Comparison of ENCODE assay signal across 25 cellular contexts in genomic region chr14:91273273-91273884, GRCh38.
"Had no signal": no experiment of that assay in that cellular context is flagged by ENCODE, and none has a peak within 500 bp of the region (broad histone marks: within the 10 kb centered on the region; RNA-seq: fewer than 3 reads in every experiment).

No MANE protein-coding gene starts in this region.

- H3K27ac ChIP-seq: coronary artery, esophagus muscularis mucosa, foreskin keratinocyte, gastroesophageal sphincter, heart left ventricle, hepatocyte, ovary, psoas muscle, sigmoid colon, spleen, thoracic aorta, tibial nerve, vagina had no signal

- H3K9me3 ChIP-seq: esophagus muscularis mucosa, gastroesophageal sphincter, heart left ventricle, left lung, ovary, psoas muscle, sigmoid colon, spleen, thoracic aorta, tibial nerve, vagina had no signal

- H3K4me3 ChIP-seq: coronary artery, esophagus muscularis mucosa, gastroesophageal sphincter, heart left ventricle, hepatocyte, left lung, ovary, psoas muscle, sigmoid colon, spleen, thoracic aorta, tibial nerve, vagina had no signal

- H3K27me3 ChIP-seq: esophagus muscularis mucosa, foreskin keratinocyte, gastroesophageal sphincter, heart left ventricle, hepatocyte, left lung, ovary, sigmoid colon, spleen, tibial nerve, vagina had no signal

- H3K27me3 Mint-ChIP-seq: naive thymus-derived CD4-positive, alpha-beta T cell; stimulated activated naive B cell treated with anti-CD40 and anti-IgM and Interleukin-4, amounts not matched to agents 10 μg/mL and 1 μg/mL and 100 μg/mL, for 72 hours; stimulated activated naive CD8-positive, alpha-beta T cell treated with anti-CD3 and anti-CD28 coated beads, Interleukin-15, Interleukin-2, amounts not matched to agents 100 ng/mL and 50 ng/mL, for 24 hours had no signal

- H3K9me3 Mint-ChIP-seq: stimulated activated naive B cell treated with anti-CD40 and anti-IgM and Interleukin-4, amounts not matched to agents 10 μg/mL and 1 μg/mL and 100 μg/mL, for 72 hours; stimulated activated naive CD8-positive, alpha-beta T cell treated with anti-CD3 and anti-CD28 coated beads, Interleukin-15, Interleukin-2, amounts not matched to agents 100 ng/mL and 50 ng/mL, for 24 hours had no signal

- DNase-seq: dermis blood vessel endothelial cell; effector memory CD4-positive, alpha-beta T cell; foreskin keratinocyte; mammary epithelial cell; mesendoderm; midbrain; naive thymus-derived CD4-positive, alpha-beta T cell; occipital lobe; ovary; sigmoid colon; spleen; stimulated activated CD4-positive, alpha-beta T cell treated with anti-CD3 and anti-CD28 coated beads, Interleukin-4, amount 100 ng/mL, for 4 hours; stimulated activated naive B cell treated with anti-CD40 and anti-IgM and Interleukin-4, amounts not matched to agents 10 μg/mL and 1 μg/mL and 100 μg/mL, for 72 hours had no signal

- H3K4me3 Mint-ChIP-seq: naive thymus-derived CD4-positive, alpha-beta T cell; stimulated activated naive B cell treated with anti-CD40 and anti-IgM and Interleukin-4, amounts not matched to agents 10 μg/mL and 1 μg/mL and 100 μg/mL, for 72 hours; stimulated activated naive CD8-positive, alpha-beta T cell treated with anti-CD3 and anti-CD28 coated beads, Interleukin-15, Interleukin-2, amounts not matched to agents 100 ng/mL and 50 ng/mL, for 24 hours had no signal

- H3K36me3 ChIP-seq: ovary, sigmoid colon, thoracic aorta, tibial nerve, vagina had no signal

- H3K27ac Mint-ChIP-seq: stimulated activated naive CD8-positive, alpha-beta T cell treated with anti-CD3 and anti-CD28 coated beads, Interleukin-15, Interleukin-2, amounts not matched to agents 100 ng/mL and 50 ng/mL, for 24 hours had no signal

- ATAC-seq: foreskin keratinocyte; gastroesophageal sphincter; heart left ventricle; left cardiac atrium; naive thymus-derived CD4-positive, alpha-beta T cell; psoas muscle; stimulated activated naive B cell treated with anti-CD40 and anti-IgM and Interleukin-4, amounts not matched to agents 10 μg/mL and 1 μg/mL and 100 μg/mL, for 72 hours had no signal
